1 cellular context compared by ENCODE assay signal in the genomic region with DNA sequence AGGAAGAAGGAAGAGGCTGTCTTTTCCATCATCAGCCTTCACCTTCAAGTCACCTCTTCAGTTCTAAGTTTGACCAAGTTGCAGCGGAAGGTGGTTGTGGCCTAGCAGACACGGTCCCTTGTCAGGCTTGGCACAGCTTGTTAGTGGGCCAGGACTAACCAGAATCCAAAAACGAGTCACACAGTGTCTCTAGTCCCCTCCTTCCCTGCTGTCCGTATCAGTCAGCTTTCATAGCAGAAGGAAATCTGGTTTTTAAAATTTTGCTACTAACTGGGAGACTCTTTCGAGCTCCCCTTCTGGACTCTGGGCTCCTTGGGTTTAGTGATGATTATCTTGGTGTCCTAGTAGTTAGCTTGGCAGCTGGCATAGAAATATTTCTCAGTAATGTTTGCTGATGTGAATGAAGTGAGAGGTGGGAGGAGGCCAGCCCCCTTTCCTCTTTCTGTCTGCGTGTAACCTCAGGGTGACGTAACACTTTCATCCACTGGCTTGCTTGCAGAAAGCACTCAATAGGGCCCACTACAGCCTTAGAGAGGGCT.
A peak's percentile ranks its signal among the peaks of the same experiment; 100 is the strongest.
TF ChIP-seq lines count a peak whose summit lies in the region.

No MANE protein-coding gene starts in this region.

TF ChIP-seq in K562, 482 proteins besides CTCF, POLR2A, EP300 and RAD21:
- peak; percentile 52; the same call in 1 of the 2 replicates for TF ChIP-seq ATF3 (IDR thresholded peaks at IDR 0.05)
- no peak for TF ChIP-seq ATF3 (CRISPR knock-in tag; conservative IDR thresholded peaks at IDR 0.05)
- TF ChIP-seq CEBPG (CRISPR knock-in tag; IDR thresholded peaks at IDR 0.05) = no peak
- TF ChIP-seq CEBPG (tag; conservative IDR thresholded peaks at IDR 0.05 in 1 of 2, IDR thresholded peaks at IDR 0.05 in 1 of 2) = 0 out of 4 replicates have a peak, but pooled peaks of 1 of the 2 experiments have one; percentile 19
- TF ChIP-seq KDM2B (CRISPR knock-in tag; IDR thresholded peaks at IDR 0.05) = no peak
- TF ChIP-seq E2F3 (CRISPR knock-in tag; IDR thresholded peaks at IDR 0.05) = no peak
- 0 out of 2 replicates have a peak, but pooled peaks have one; percentile 20 for TF ChIP-seq CEBPB (tag; IDR thresholded peaks at IDR 0.05)
- no peak for TF ChIP-seq CHD7 (IDR thresholded peaks at IDR 0.05; ENCODE audit: low read depth, low read length)
- 0 out of 2 replicates have a peak, but pooled peaks have one; percentile 20 for TF ChIP-seq ZFX (CRISPR knock-in tag; IDR thresholded peaks at IDR 0.05)
- no peak for TF ChIP-seq NR2C2 (CRISPR knock-in tag; IDR thresholded peaks at IDR 0.05)
- no peak for TF ChIP-seq NR2C2 (tag; IDR thresholded peaks at IDR 0.05)
- no peak for TF ChIP-seq HDAC1 (IDR thresholded peaks at IDR 0.05)
- TF ChIP-seq HNRNPH1 (optimal IDR thresholded peaks at IDR 0.05; ENCODE audit: low read depth, low read length) = no peak
- TF ChIP-seq, protein P1, sequence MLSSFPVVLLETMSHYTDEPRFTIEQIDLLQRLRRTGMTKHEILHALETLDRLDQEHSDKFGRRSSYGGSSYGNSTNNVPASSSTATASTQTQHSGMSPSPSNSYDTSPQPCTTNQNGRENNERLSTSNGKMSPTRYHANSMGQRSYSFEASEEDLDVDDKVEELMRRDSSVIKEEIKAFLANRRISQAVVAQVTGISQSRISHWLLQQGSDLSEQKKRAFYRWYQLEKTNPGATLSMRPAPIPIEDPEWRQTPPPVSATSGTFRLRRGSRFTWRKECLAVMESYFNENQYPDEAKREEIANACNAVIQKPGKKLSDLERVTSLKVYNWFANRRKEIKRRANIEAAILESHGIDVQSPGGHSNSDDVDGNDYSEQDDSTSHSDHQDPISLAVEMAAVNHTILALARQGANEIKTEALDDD (IDR thresholded peaks at IDR 0.05) = peak; percentile 79
